12 cellular contexts compared by ENCODE assay signal in the genomic region with DNA sequence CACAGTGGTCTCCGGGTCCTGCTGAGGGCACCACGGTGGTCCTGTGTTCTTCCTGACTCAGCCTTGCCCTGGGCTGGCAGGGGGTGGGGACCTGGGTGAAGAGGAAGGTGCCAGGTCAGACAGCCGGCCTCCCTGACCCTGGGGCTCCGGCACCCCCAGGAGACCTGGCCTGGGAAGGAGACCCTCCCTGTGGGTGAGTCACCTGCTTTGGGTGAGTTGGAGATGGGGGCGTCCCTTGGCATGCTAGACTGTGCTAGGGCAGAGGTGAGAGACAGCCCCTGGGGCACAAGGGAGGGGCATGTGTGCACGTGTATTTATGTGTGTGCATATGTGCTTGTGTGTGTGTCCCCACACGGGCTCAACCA. TPM values are rescaled to one million over a fixed set of nuclear protein-coding genes. Genes with fewer than 3 reads are reported as not detected.
DNase-seq lines count a peak whose midpoint lies in the region; ATAC-seq and TF ChIP-seq lines count a peak whose summit lies in the region.
"Had no signal": no experiment of that assay in that cellular context is flagged by ENCODE, and none has a peak within 500 bp of the region (broad histone marks: within the 10 kb centered on the region; RNA-seq: fewer than 3 reads in every experiment).

No MANE protein-coding gene starts in this region.

- H3K4me2 ChIP-seq in hepatocyte, result no peak overlapping the region

- H3K9me3 Mint-ChIP-seq in activated T-cell treated with anti-CD3 and anti-CD28 coated beads, Interleukin-2, amount 50 U/mL, for 72 hours, result no peaks in the 10 kb centered on the region
- H3K9me3 Mint-ChIP-seq: effector memory CD8-positive, alpha-beta T cell; stimulated activated naive CD8-positive, alpha-beta T cell treated with anti-CD3 and anti-CD28 coated beads, Interleukin-15, Interleukin-2, amounts not matched to agents 100 ng/mL and 50 ng/mL, for 24 hours had no signal

- H2AFZ ChIP-seq in hepatocyte, result no peak overlapping the region

- H3K27ac Mint-ChIP-seq in activated T-cell treated with anti-CD3 and anti-CD28 coated beads, Interleukin-2, amount 50 U/mL, for 72 hours, result no peak overlapping the region

- no peak overlapping the region for H3K4me3 ChIP-seq in hepatocyte
- peak overlapping the region; percentile 44 for H3K4me3 ChIP-seq in thoracic aorta
- H3K4me3 ChIP-seq in foreskin fibroblast (ENCODE audit: low read depth in 1 of 2, low read length in 2 of 2), result no peak overlapping the region

- H3K27me3 ChIP-seq in hepatocyte (no peaks in the 10 kb centered on the region), thoracic aorta (replicated peaks; ENCODE audit: insufficient read depth) (no peaks in the 10 kb centered on the region)

- peaks cover 59% of the 10 kb centered on the region for H3K4me1 Mint-ChIP-seq in activated T-cell treated with anti-CD3 and anti-CD28 coated beads, Interleukin-2, amount 50 U/mL, for 72 hours (ENCODE audit: low read depth)

- H3K4me1 ChIP-seq in hepatocyte (ENCODE audit: insufficient read depth) (peaks cover 51% of the 10 kb centered on the region), thoracic aorta (ENCODE audit: control insufficient read depth in 1 of 2, low read depth in 2 of 2) (peaks cover 49 to 99% of the 10 kb centered on the region in 2 donors)

- H4K20me1 ChIP-seq in hepatocyte (ENCODE audit: insufficient read depth, poor library complexity, severe bottlenecking), result peaks cover 85% of the 10 kb centered on the region

- H3K36me3 ChIP-seq in hepatocyte (replicated peaks; ENCODE audit: insufficient read depth, low read depth), result no peaks in the 10 kb centered on the region
- no peaks in the 10 kb centered on the region for H3K36me3 ChIP-seq in thoracic aorta

- no peaks in the 10 kb centered on the region for H3K9me3 ChIP-seq in hepatocyte (ENCODE audit: low read depth)
- no peaks in the 10 kb centered on the region for H3K9me3 ChIP-seq in thoracic aorta

- peak overlapping the region; percentile 31 for H3K27ac ChIP-seq in hepatocyte
- H3K27ac ChIP-seq in thoracic aorta, result peak overlapping the region; percentile 55

- H3K27me3 Mint-ChIP-seq in activated T-cell treated with anti-CD3 and anti-CD28 coated beads, Interleukin-2, amount 50 U/mL, for 72 hours (ENCODE audit: low read depth), result no peaks in the 10 kb centered on the region
- H3K27me3 Mint-ChIP-seq: stimulated activated naive CD8-positive, alpha-beta T cell treated with anti-CD3 and anti-CD28 coated beads, Interleukin-15, Interleukin-2, amounts not matched to agents 100 ng/mL and 50 ng/mL, for 24 hours had no signal

- TF ChIP-seq CTCF in hepatocyte (IDR thresholded peaks at IDR 0.05; ENCODE audit: poor library complexity) (no peak), thoracic aorta (IDR thresholded peaks at IDR 0.05) (no peak), foreskin fibroblast (IDR thresholded peaks at IDR 0.05; ENCODE audit: low read depth, low read length) (no peak)

- peak overlapping the region; percentile 78 to 80 for H3K4me3 Mint-ChIP-seq in activated T-cell treated with anti-CD3 and anti-CD28 coated beads, Interleukin-2, amount 50 U/mL, for 72 hours

- H3K9me2 ChIP-seq in hepatocyte (replicated peaks; ENCODE audit: insufficient read depth), result no peaks in the 10 kb centered on the region

- peaks cover 99% of the 10 kb centered on the region for H3K79me2 ChIP-seq in hepatocyte

- WGBS in hepatocyte (ENCODE audit: low lambda C conversion rate, missing lambda C conversion rate), result 92% methylated on average over 7 of the region's 7 CpGs

- H3K36me3 Mint-ChIP-seq in activated T-cell treated with anti-CD3 and anti-CD28 coated beads, Interleukin-2, amount 50 U/mL, for 72 hours (ENCODE audit: insufficient read depth in 2 of 2), result no peaks in the 10 kb centered on the region

- ATAC-seq in activated T-cell treated with anti-CD3 and anti-CD28 coated beads, Interleukin-2, amount 50 U/mL, for 72 hours (replicated peaks in 1 of 2), result peak; percentile 46 to 57
- ATAC-seq in thoracic aorta (ENCODE audit: insufficient number of reproducible peaks, low FRiP score, low read depth) (no peak), HG02759 (IDR thresholded peaks at IDR 0.05; ENCODE audit: unreplicated experiment) (no peak)
- ATAC-seq: effector memory CD8-positive, alpha-beta T cell had no signal

- peak; percentile 76 for DNase-seq in activated CD8-positive, alpha-beta memory T cell treated with anti-CD3 and anti-CD28 coated beads for 24 hours
- no peak for DNase-seq in activated CD8-positive, alpha-beta memory T cell treated with anti-CD3 and anti-CD28 coated beads, Interleukin-2, amount 50 U/mL, for 4 hours
- peak; percentile 55 to 64 for DNase-seq in activated T-cell treated with anti-CD3 and anti-CD28 coated beads, Interleukin-2, amount 50 U/mL, for 72 hours
- DNase-seq in hepatocyte (ENCODE audit: low spot score) (no peak), thoracic aorta (ENCODE audit: low spot score) (no peak), foreskin fibroblast (no peak), anterior cingulate cortex (lab: John Stamatoyannopoulos, UW) (no peak)
- DNase-seq: activated gamma-delta T cell; effector memory CD8-positive, alpha-beta T cell; NCI-H748 treated with DMSO at 0.1 percent for 48 hours had no signal

RNA-seq across cellular contexts. Expression of gene SPSB1, which starts 23.4 kb away (rescaled TPM):
- 10 to 100 TPM; 12.2 to 15.6 TPM for total RNA-seq in activated T-cell treated with anti-CD3 and anti-CD28 coated beads, Interleukin-2, amount 50 U/mL, for 72 hours
- 61.3 and 66.9 TPM in 2 replicates for total RNA-seq in hepatocyte
- polyA plus RNA-seq in hepatocyte, result 75.3 and 102 TPM in 2 replicates
- 100 to 1,000 TPM; 107 to 171 TPM for total RNA-seq in thoracic aorta

Comparison
In these comparisons a context has a peak if more than half of its experiments do, and no peak if none do; other contexts are left out.
1. DNase-seq: peak in activated CD8-positive, alpha-beta memory T cell treated with anti-CD3 and anti-CD28 coated beads for 24 hours (single experiment) and activated T-cell treated with anti-CD3 and anti-CD28 coated beads, Interleukin-2, amount 50 U/mL, for 72 hours (2 of 2); none in activated CD8-positive, alpha-beta memory T cell treated with anti-CD3 and anti-CD28 coated beads, Interleukin-2, amount 50 U/mL, for 4 hours (single experiment), hepatocyte (single experiment), thoracic aorta (single experiment), foreskin fibroblast (0 of 2) and anterior cingulate cortex (0 of 58).
2. ATAC-seq: peak in activated T-cell treated with anti-CD3 and anti-CD28 coated beads, Interleukin-2, amount 50 U/mL, for 72 hours (2 of 2); none in thoracic aorta (single experiment) and HG02759 (single experiment).